ENCODE assay signal across 1 cellular context in the genomic region with DNA sequence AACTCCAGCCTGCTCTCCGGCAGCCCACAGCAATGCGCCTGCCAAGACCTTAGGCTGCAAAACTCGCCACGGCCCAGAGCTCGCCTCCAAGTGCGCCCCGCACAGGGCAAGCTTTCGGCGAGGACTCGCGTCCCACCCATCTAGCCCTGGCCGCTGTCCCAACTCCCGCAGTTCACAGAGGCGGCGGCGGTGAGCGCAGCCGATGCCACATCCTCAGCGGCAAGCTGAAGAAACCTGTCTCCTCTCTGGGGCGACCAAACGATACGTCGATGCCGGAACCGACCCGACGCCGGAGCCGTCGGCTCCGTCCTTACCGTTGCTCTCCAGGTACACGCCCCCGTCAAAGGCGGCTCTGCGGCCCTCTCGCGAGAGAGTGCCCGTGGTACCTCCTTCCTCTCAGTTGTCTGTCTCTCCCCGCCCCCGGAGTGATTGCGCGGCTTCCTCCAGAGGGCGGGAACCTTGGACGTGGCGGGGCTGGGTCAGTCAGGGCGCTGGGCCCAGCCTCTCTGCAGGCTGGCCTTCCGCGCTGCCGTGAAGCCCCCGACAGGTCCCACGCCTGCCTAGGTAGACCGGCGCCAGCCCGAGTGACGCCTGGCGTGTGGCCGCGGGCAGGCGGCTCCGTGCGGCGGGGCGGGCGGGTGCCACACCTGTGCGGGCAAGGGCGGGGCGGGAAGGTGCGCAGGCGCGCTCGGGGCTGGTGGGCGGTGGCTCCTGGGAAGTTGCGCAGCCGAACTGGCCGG.
A peak's percentile ranks its signal among the peaks of the same experiment; 100 is the strongest.
TF ChIP-seq lines count a peak whose summit lies in the region.

No MANE protein-coding gene starts in this region.

TF ChIP-seq in GM12878, 131 proteins besides CTCF, POLR2A, EP300 and RAD21 (continued from another document and continues in another):
- TF ChIP-seq, protein P1, sequence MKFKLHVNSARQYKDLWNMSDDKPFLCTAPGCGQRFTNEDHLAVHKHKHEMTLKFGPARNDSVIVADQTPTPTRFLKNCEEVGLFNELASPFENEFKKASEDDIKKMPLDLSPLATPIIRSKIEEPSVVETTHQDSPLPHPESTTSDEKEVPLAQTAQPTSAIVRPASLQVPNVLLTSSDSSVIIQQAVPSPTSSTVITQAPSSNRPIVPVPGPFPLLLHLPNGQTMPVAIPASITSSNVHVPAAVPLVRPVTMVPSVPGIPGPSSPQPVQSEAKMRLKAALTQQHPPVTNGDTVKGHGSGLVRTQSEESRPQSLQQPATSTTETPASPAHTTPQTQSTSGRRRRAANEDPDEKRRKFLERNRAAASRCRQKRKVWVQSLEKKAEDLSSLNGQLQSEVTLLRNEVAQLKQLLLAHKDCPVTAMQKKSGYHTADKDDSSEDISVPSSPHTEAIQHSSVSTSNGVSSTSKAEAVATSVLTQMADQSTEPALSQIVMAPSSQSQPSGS (IDR thresholded peaks at IDR 0.05; ENCODE audit: low read length), result no peak; the same call in 1 of the 2 replicates
- peak; percentile 78 for TF ChIP-seq KLF5 (IDR thresholded peaks at IDR 0.05; ENCODE audit: partially characterized antibody)
- TF ChIP-seq SP1 (IDR thresholded peaks at IDR 0.05; ENCODE audit: low read depth, low read length), result no peak
- 0 out of 2 replicates have a peak, but pooled peaks have one; percentile 0 for TF ChIP-seq ZNF217 (IDR thresholded peaks at IDR 0.05)
- TF ChIP-seq POU2F2 (IDR thresholded peaks at IDR 0.05; ENCODE audit: borderline replicate concordance, low read depth, low read length), result peak; percentile 27; the same call in 1 of the 3 replicates
- no peak for TF ChIP-seq HDAC6 (IDR thresholded peaks at IDR 0.05; ENCODE audit: unreplicated experiment)
- TF ChIP-seq HDGF (IDR thresholded peaks at IDR 0.05), result peak; percentile 92
- TF ChIP-seq POLR2AphosphoS5 (IDR thresholded peaks at IDR 0.05; ENCODE audit: low read length), result peak; percentile 65; the same call in 1 of the 2 replicates
- peak; percentile 29 to 67; a peak in 1 of 4 replicates for TF ChIP-seq BHLHE40 (IDR thresholded peaks at IDR 0.05; ENCODE audit: borderline replicate concordance in 1 of 2, low read depth in 2 of 2, low read length in 1 of 2)
- no peak for TF ChIP-seq SIN3A (IDR thresholded peaks at IDR 0.05; ENCODE audit: low read depth, low read length)
- TF ChIP-seq, protein P2, sequence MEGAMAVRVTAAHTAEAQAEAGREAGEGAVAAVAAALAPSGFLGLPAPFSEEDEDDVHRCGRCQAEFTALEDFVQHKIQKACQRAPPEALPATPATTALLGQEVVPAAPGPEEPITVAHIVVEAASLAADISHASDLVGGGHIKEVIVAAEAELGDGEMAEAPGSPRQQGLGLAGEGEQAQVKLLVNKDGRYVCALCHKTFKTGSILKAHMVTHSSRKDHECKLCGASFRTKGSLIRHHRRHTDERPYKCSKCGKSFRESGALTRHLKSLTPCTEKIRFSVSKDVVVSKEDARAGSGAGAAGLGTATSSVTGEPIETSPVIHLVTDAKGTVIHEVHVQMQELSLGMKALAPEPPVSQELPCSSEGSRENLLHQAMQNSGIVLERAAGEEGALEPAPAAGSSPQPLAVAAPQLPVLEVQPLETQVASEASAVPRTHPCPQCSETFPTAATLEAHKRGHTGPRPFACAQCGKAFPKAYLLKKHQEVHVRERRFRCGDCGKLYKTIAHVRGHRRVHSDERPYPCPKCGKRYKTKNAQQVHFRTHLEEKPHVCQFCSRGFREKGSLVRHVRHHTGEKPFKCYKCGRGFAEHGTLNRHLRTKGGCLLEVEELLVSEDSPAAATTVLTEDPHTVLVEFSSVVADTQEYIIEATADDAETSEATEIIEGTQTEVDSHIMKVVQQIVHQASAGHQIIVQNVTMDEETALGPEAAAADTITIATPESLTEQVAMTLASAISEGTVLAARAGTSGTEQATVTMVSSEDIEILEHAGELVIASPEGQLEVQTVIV (IDR thresholded peaks at IDR 0.05; ENCODE audit: borderline replicate concordance, partially characterized antibody), result peak; percentile 17
- peak; percentile 91 for TF ChIP-seq NBN (IDR thresholded peaks at IDR 0.05)
- 0 out of 2 replicates have a peak, but pooled peaks have one; percentile 6 for TF ChIP-seq MEF2A (IDR thresholded peaks at IDR 0.05; ENCODE audit: insufficient read depth, low read depth, low read length)
- no peak for TF ChIP-seq YBX1 (IDR thresholded peaks at IDR 0.05)
- no peak for TF ChIP-seq JUNB (IDR thresholded peaks at IDR 0.05)
- no peak for TF ChIP-seq SMC3 (IDR thresholded peaks at IDR 0.05; ENCODE audit: borderline replicate concordance, low read length)
- TF ChIP-seq GATAD2B (conservative IDR thresholded peaks at IDR 0.05; ENCODE audit: low read depth), result peak; percentile 23; the same call in 1 of the 2 replicates
- peak; percentile 55 for TF ChIP-seq NRF1 (conservative IDR thresholded peaks at IDR 0.05; ENCODE audit: low read depth, low read length)
- TF ChIP-seq, protein P3, sequence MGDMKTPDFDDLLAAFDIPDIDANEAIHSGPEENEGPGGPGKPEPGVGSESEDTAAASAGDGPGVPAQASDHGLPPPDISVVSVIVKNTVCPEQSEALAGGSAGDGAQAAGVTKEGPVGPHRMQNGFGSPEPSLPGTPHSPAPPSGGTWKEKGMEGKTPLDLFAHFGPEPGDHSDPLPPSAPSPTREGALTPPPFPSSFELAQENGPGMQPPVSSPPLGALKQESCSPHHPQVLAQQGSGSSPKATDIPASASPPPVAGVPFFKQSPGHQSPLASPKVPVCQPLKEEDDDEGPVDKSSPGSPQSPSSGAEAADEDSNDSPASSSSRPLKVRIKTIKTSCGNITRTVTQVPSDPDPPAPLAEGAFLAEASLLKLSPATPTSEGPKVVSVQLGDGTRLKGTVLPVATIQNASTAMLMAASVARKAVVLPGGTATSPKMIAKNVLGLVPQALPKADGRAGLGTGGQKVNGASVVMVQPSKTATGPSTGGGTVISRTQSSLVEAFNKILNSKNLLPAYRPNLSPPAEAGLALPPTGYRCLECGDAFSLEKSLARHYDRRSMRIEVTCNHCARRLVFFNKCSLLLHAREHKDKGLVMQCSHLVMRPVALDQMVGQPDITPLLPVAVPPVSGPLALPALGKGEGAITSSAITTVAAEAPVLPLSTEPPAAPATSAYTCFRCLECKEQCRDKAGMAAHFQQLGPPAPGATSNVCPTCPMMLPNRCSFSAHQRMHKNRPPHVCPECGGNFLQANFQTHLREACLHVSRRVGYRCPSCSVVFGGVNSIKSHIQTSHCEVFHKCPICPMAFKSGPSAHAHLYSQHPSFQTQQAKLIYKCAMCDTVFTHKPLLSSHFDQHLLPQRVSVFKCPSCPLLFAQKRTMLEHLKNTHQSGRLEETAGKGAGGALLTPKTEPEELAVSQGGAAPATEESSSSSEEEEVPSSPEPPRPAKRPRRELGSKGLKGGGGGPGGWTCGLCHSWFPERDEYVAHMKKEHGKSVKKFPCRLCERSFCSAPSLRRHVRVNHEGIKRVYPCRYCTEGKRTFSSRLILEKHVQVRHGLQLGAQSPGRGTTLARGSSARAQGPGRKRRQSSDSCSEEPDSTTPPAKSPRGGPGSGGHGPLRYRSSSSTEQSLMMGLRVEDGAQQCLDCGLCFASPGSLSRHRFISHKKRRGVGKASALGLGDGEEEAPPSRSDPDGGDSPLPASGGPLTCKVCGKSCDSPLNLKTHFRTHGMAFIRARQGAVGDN (IDR thresholded peaks at IDR 0.05), result 0 out of 2 replicates have a peak, but pooled peaks have one; percentile 18
- TF ChIP-seq, protein P4, sequence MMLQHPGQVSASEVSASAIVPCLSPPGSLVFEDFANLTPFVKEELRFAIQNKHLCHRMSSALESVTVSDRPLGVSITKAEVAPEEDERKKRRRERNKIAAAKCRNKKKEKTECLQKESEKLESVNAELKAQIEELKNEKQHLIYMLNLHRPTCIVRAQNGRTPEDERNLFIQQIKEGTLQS (IDR thresholded peaks at IDR 0.05; ENCODE audit: borderline replicate concordance, extremely low read depth, low read depth, low read length), result no peak
- TF ChIP-seq, protein P5, sequence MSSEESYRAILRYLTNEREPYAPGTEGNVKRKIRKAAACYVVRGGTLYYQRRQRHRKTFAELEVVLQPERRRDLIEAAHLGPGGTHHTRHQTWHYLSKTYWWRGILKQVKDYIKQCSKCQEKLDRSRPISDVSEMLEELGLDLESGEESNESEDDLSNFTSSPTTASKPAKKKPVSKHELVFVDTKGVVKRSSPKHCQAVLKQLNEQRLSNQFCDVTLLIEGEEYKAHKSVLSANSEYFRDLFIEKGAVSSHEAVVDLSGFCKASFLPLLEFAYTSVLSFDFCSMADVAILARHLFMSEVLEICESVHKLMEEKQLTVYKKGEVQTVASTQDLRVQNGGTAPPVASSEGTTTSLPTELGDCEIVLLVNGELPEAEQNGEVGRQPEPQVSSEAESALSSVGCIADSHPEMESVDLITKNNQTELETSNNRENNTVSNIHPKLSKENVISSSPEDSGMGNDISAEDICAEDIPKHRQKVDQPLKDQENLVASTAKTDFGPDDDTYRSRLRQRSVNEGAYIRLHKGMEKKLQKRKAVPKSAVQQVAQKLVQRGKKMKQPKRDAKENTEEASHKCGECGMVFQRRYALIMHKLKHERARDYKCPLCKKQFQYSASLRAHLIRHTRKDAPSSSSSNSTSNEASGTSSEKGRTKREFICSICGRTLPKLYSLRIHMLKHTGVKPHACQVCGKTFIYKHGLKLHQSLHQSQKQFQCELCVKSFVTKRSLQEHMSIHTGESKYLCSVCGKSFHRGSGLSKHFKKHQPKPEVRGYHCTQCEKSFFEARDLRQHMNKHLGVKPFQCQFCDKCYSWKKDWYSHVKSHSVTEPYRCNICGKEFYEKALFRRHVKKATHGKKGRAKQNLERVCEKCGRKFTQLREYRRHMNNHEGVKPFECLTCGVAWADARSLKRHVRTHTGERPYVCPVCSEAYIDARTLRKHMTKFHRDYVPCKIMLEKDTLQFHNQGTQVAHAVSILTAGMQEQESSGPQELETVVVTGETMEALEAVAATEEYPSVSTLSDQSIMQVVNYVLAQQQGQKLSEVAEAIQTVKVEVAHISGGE (CRISPR knock-in tag; IDR thresholded peaks at IDR 0.05), result no peak
- peak; percentile 62; the same call in 1 of the 2 replicates for TF ChIP-seq NR2F1 (conservative IDR thresholded peaks at IDR 0.05)
- TF ChIP-seq ZNF207 (IDR thresholded peaks at IDR 0.05; ENCODE audit: borderline replicate concordance), result peak; percentile 69
- TF ChIP-seq, protein P6, sequence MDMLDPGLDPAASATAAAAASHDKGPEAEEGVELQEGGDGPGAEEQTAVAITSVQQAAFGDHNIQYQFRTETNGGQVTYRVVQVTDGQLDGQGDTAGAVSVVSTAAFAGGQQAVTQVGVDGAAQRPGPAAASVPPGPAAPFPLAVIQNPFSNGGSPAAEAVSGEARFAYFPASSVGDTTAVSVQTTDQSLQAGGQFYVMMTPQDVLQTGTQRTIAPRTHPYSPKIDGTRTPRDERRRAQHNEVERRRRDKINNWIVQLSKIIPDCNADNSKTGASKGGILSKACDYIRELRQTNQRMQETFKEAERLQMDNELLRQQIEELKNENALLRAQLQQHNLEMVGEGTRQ (IDR thresholded peaks at IDR 0.05; ENCODE audit: borderline replicate concordance, low read depth, low read length), result no peak
- TF ChIP-seq TCF3 (IDR thresholded peaks at IDR 0.05; ENCODE audit: borderline replicate concordance, insufficient read depth, low read depth, low read length), result no peak
- peak; percentile 34; the same call in 1 of the 2 replicates for TF ChIP-seq TAF1 (IDR thresholded peaks at IDR 0.05; ENCODE audit: borderline replicate concordance, low read depth, low read length)
- TF ChIP-seq ETV6 (conservative IDR thresholded peaks at IDR 0.05 in 1 of 2, IDR thresholded peaks at IDR 0.05 in 1 of 2; ENCODE audit: borderline replicate concordance in 1 of 2, low read depth in 1 of 2), result 0 out of 4 replicates have a peak, but pooled peaks of 1 of the 2 experiments have one; percentile 5
- peak; percentile 29; the same call in 1 of the 2 replicates for TF ChIP-seq SPI1 (IDR thresholded peaks at IDR 0.05; ENCODE audit: borderline replicate concordance, insufficient read depth, low read depth, low read length)
- TF ChIP-seq, protein P7, sequence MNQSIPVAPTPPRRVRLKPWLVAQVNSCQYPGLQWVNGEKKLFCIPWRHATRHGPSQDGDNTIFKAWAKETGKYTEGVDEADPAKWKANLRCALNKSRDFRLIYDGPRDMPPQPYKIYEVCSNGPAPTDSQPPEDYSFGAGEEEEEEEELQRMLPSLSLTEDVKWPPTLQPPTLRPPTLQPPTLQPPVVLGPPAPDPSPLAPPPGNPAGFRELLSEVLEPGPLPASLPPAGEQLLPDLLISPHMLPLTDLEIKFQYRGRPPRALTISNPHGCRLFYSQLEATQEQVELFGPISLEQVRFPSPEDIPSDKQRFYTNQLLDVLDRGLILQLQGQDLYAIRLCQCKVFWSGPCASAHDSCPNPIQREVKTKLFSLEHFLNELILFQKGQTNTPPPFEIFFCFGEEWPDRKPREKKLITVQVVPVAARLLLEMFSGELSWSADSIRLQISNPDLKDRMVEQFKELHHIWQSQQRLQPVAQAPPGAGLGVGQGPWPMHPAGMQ (IDR thresholded peaks at IDR 0.05; ENCODE audit: borderline replicate concordance), result peak; percentile 83
- TF ChIP-seq DPF2 (IDR thresholded peaks at IDR 0.05), result peak; percentile 57; the same call in 1 of the 2 replicates
- TF ChIP-seq ASH2L (IDR thresholded peaks at IDR 0.05; ENCODE audit: borderline replicate concordance, low read depth), result peak; percentile 81; the same call in 1 of the 2 replicates
- TF ChIP-seq PML (IDR thresholded peaks at IDR 0.05; ENCODE audit: low read length), result peak; percentile 75; the same call in 1 of the 2 replicates
- TF ChIP-seq ZBED1 (IDR thresholded peaks at IDR 0.05; ENCODE audit: borderline replicate concordance), result 0 out of 2 replicates have a peak, but pooled peaks have one; percentile 7
- TF ChIP-seq IKZF1 (conservative IDR thresholded peaks at IDR 0.05), result peak; percentile 98
- TF ChIP-seq IKZF2 (IDR thresholded peaks at IDR 0.05), result no peak; a peak in 1 of 4 replicates
- peak; percentile 33 for TF ChIP-seq HCFC1 (IDR thresholded peaks at IDR 0.05; ENCODE audit: low read length)
- no peak for TF ChIP-seq IRF4 (IDR thresholded peaks at IDR 0.05; ENCODE audit: low read depth, low read length)
- TF ChIP-seq, protein P8, sequence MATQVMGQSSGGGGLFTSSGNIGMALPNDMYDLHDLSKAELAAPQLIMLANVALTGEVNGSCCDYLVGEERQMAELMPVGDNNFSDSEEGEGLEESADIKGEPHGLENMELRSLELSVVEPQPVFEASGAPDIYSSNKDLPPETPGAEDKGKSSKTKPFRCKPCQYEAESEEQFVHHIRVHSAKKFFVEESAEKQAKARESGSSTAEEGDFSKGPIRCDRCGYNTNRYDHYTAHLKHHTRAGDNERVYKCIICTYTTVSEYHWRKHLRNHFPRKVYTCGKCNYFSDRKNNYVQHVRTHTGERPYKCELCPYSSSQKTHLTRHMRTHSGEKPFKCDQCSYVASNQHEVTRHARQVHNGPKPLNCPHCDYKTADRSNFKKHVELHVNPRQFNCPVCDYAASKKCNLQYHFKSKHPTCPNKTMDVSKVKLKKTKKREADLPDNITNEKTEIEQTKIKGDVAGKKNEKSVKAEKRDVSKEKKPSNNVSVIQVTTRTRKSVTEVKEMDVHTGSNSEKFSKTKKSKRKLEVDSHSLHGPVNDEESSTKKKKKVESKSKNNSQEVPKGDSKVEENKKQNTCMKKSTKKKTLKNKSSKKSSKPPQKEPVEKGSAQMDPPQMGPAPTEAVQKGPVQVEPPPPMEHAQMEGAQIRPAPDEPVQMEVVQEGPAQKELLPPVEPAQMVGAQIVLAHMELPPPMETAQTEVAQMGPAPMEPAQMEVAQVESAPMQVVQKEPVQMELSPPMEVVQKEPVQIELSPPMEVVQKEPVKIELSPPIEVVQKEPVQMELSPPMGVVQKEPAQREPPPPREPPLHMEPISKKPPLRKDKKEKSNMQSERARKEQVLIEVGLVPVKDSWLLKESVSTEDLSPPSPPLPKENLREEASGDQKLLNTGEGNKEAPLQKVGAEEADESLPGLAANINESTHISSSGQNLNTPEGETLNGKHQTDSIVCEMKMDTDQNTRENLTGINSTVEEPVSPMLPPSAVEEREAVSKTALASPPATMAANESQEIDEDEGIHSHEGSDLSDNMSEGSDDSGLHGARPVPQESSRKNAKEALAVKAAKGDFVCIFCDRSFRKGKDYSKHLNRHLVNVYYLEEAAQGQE (IDR thresholded peaks at IDR 0.05; ENCODE audit: low read depth, low read length), result no peak
- 0 out of 2 replicates have a peak, but pooled peaks have one; percentile 22 for TF ChIP-seq JUND (IDR thresholded peaks at IDR 0.05; ENCODE audit: low read depth, low read length)
- no peak for TF ChIP-seq ZNF622 (IDR thresholded peaks at IDR 0.05)
